Comparison of ENCODE assay signal across 20 cellular contexts in the genomic region with DNA sequence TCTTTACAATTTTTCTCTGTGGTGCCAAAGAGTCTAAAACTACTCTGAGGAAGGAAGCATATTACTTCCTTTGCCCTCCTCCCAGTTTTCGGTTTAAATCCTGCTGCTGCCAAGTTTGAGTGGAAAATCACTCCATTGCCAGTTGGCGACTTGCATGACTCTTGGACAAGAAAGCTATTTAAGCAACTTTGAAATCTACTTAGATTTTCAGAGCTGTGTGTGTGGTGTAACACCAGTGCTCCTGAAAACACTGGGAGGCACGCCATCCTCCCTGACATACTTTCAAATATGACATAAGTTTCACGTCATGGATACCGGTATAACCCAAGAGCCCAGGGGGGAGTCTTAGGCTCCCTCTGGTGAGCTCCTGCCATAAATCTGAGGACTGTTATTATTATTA.
A peak's percentile ranks its signal among the peaks of the same experiment; 100 is the strongest.
DNase-seq lines count a peak whose midpoint lies in the region; ATAC-seq and TF ChIP-seq lines count a peak whose summit lies in the region.
"Had no signal": no experiment of that assay in that cellular context is flagged by ENCODE, and none has a peak within 500 bp of the region (broad histone marks: within the 10 kb centered on the region; RNA-seq: fewer than 3 reads in every experiment).

No MANE protein-coding gene starts in this region.

- H3K27me3 ChIP-seq in mesenchymal stem cell (ENCODE audit: control insufficient read depth in 1 of 2, insufficient read depth in 1 of 2, low read length in 2 of 2), result no peaks in the 10 kb centered on the region
- H3K27me3 ChIP-seq in aorta (ENCODE audit: control insufficient read depth in 1 of 2, insufficient read depth in 2 of 2, low read length in 1 of 2), result no peaks in the 10 kb centered on the region
- H3K27me3 ChIP-seq: brain microvascular endothelial cell, esophagus squamous epithelium, pancreas, Peyer's patch, spleen had no signal

- H4K8ac ChIP-seq in mesenchymal stem cell (ENCODE audit: low read length), result no peak overlapping the region

- no peak overlapping the region for H2AK5ac ChIP-seq in mesenchymal stem cell (ENCODE audit: low read length, severe bottlenecking)

- no peaks in the 10 kb centered on the region for H3K36me3 ChIP-seq in mesenchymal stem cell (ENCODE audit: control insufficient read depth in 1 of 2, insufficient read depth in 2 of 2, low read depth in 1 of 2, low read length in 2 of 2)
- H3K36me3 ChIP-seq in aorta (ENCODE audit: control insufficient read depth in 1 of 2, insufficient read depth in 2 of 2, low read length in 1 of 2), result no peaks in the 10 kb centered on the region
- H3K36me3 ChIP-seq: brain microvascular endothelial cell, esophagus squamous epithelium, pancreas, Peyer's patch, spleen had no signal

- no peak overlapping the region for H2BK15ac ChIP-seq in mesenchymal stem cell (ENCODE audit: low read depth, poor library complexity, severe bottlenecking)

- H4K91ac ChIP-seq in mesenchymal stem cell (ENCODE audit: low read length), result no peak overlapping the region

- H3K27ac ChIP-seq in mesenchymal stem cell (ENCODE audit: low read length, poor library complexity, severe bottlenecking) (no peak overlapping the region), aorta (ENCODE audit: low read depth in 1 of 2, low read length in 2 of 2) (no peak overlapping the region)
- H3K27ac ChIP-seq: brain microvascular endothelial cell, esophagus squamous epithelium, pancreas, Peyer's patch, spleen had no signal

- intact Hi-C loops in aorta (cut with DNase I), result no loop called here

- H3K23ac ChIP-seq in mesenchymal stem cell (ENCODE audit: low read length in 2 of 2), result no peak overlapping the region

- H2BK12ac ChIP-seq in mesenchymal stem cell (ENCODE audit: low read length in 2 of 2), result no peak overlapping the region

- no peak overlapping the region for H2BK120ac ChIP-seq in mesenchymal stem cell (ENCODE audit: low read depth, low read length)

- H3K14ac ChIP-seq in mesenchymal stem cell (ENCODE audit: low read length in 2 of 2), result no peak overlapping the region

- peak; percentile 0 for DNase-seq in astrocyte of the cerebellum (ENCODE audit: low read depth)
- peak; percentile 90 for DNase-seq in fibroblast of the aortic adventitia (ENCODE audit: low read depth)
- DNase-seq in mesenchymal stem cell, result no peak
- DNase-seq in aorta, result peak in 1 of 2 donors; percentile 46
- no peak for DNase-seq in T-helper 9 cell
- DNase-seq in middle frontal gyrus (ENCODE audit: extremely low spot score, low spot score), result no peak
- DNase-seq: activated CD4-positive, alpha-beta T cell treated with anti-CD3 and anti-CD28 coated beads, Interleukin-2, amount 50 U/mL, for 1 hour; activated naive CD4-positive, alpha-beta T cell treated with anti-CD3 and anti-CD28 coated beads for 36 hours; activated T-cell treated with anti-CD3 and anti-CD28 coated beads for 4 hours; brain microvascular endothelial cell; DMS79; esophagus squamous epithelium; H9; NCI-H1105 treated with DMSO at 0.1 percent for 48 hours; pancreas; Peyer's patch; spleen; trophoblast cell had no signal

- no peak overlapping the region for H2BK5ac ChIP-seq in mesenchymal stem cell (ENCODE audit: low read depth, low read length, poor library complexity, severe bottlenecking)

- H3K9me3 ChIP-seq in mesenchymal stem cell (ENCODE audit: control insufficient read depth, low read length), result peaks cover 8% of the 10 kb centered on the region
- H3K9me3 ChIP-seq in aorta (ENCODE audit: control insufficient read depth, low read length), result no peaks in the 10 kb centered on the region
- H3K9me3 ChIP-seq: esophagus squamous epithelium, pancreas, Peyer's patch had no signal

- no peaks in the 10 kb centered on the region for H3K79me1 ChIP-seq in mesenchymal stem cell (replicated peaks; ENCODE audit: low read length, poor library complexity, severe bottlenecking)

- H3K4me1 ChIP-seq in mesenchymal stem cell (ENCODE audit: control insufficient read depth, insufficient read depth, low read depth, low read length) (no peaks in the 10 kb centered on the region), aorta (ENCODE audit: control insufficient read depth in 1 of 2, insufficient read depth in 2 of 2, low read length in 2 of 2) (no peaks in the 10 kb centered on the region)
- H3K4me1 ChIP-seq: esophagus squamous epithelium, pancreas, Peyer's patch, spleen had no signal

- no peak overlapping the region for H3K4ac ChIP-seq in mesenchymal stem cell (ENCODE audit: low read depth in 1 of 2, low read length in 2 of 2)

- no peak overlapping the region for H3K18ac ChIP-seq in mesenchymal stem cell (ENCODE audit: low read depth in 1 of 2, low read length in 2 of 2)

- no peak overlapping the region for H3K4me2 ChIP-seq in mesenchymal stem cell (ENCODE audit: low read length, poor library complexity, severe bottlenecking)

- in situ Hi-C loops in astrocyte of the cerebellum (cut with HindIII; ENCODE audit: low sequenced_read_pairs), result no loop called here

- H3K4me3 ChIP-seq in astrocyte of the cerebellum (ENCODE audit: low read depth, low read length) (no peak overlapping the region), fibroblast of the aortic adventitia (ENCODE audit: low read depth, low read length) (no peak overlapping the region), mesenchymal stem cell (ENCODE audit: insufficient read depth in 1 of 2, low read depth in 1 of 2, low read length in 2 of 2) (no peak overlapping the region), aorta (ENCODE audit: low read length in 2 of 2) (no peak overlapping the region)
- H3K4me3 ChIP-seq: esophagus squamous epithelium, pancreas, Peyer's patch, spleen had no signal

- ATAC-seq in aorta (ENCODE audit: low FRiP score), result peak; percentile 75
- no peak for ATAC-seq in HG02973 (IDR thresholded peaks at IDR 0.05; ENCODE audit: unreplicated experiment)
- ATAC-seq: stimulated activated effector memory CD8-positive, alpha-beta T cell treated with anti-CD3 and anti-CD28 coated beads, Interleukin-12 subunit alpha, Interleukin-12 subunit beta, amount 100 ng/mL, for 72 hours had no signal

- no peak overlapping the region for H2AFZ ChIP-seq in mesenchymal stem cell (ENCODE audit: low read depth, low read length)

- TF ChIP-seq CTCF in astrocyte of the cerebellum (IDR thresholded peaks at IDR 0.05; ENCODE audit: low read depth, low read length, missing control alignments), result no peak
- no peak for TF ChIP-seq CTCF in fibroblast of the aortic adventitia (IDR thresholded peaks at IDR 0.05; ENCODE audit: insufficient read depth, low read length)

- H3K9ac ChIP-seq in mesenchymal stem cell (ENCODE audit: low read length), result peak overlapping the region; percentile 27

- 93% methylated on average over 3 of the region's 5 CpGs for WGBS in mesenchymal stem cell
- 18 to 25% methylated on average over 5 of the region's 5 CpGs for WGBS in aorta, 2 donors

Comparison
In these comparisons a context has a peak if more than half of its experiments do, and no peak if none do; other contexts are left out.
1. DNase-seq: peak in astrocyte of the cerebellum (single experiment) and fibroblast of the aortic adventitia (single experiment); none in mesenchymal stem cell (single experiment), T-helper 9 cell (single experiment) and middle frontal gyrus (single experiment).